32 cellular contexts compared by ENCODE assay signal in the genomic region with DNA sequence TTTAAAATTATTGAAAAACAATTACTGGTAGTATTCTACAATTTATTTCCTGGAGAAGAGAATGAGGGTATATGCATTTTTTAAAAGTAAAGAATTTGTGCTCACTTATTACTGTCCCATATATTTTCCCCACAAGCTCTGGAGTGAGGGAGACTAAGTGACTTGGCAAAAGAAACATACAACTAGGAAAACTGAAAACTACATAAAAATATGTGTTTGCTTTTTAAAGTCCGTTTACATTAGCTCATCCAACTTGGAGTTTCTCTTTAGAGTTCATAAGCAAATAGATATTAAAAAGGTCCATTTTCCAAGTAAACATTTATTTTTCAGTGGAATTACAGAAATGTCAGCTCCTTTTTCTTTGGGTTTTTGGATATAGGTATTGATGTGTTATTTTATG.
"Had no signal": no experiment of that assay in that cellular context is flagged by ENCODE, and none has a peak within 500 bp of the region (broad histone marks: within the 10 kb centered on the region; RNA-seq: fewer than 3 reads in every experiment).

No MANE protein-coding gene starts in this region.

- H3K36me3 Mint-ChIP-seq: naive thymus-derived CD8-positive, alpha-beta T cell; neural progenitor cell; stimulated activated naive B cell treated with anti-CD40 and anti-IgM and Interleukin-4, amounts not matched to agents 10 μg/mL and 1 μg/mL and 100 μg/mL, for 72 hours had no signal

- FAIRE-seq: islet of Langerhans, kidney, pancreas, urothelium cell line had no signal

- DNase-seq: hippocampal formation; kidney; left colon; left ventricle myocardium inferior; mesendoderm; midbrain; mucosa of descending colon; naive thymus-derived CD8-positive, alpha-beta T cell; nephron progenitor cell; pancreas; posterior cingulate gyrus; retina; right cardiac atrium; stimulated activated CD4-positive, alpha-beta T cell treated with anti-CD3 and anti-CD28 coated beads, Interleukin-12 subunit alpha, Interleukin-12 subunit beta, amount 100 ng/mL, for 4 hours; stimulated activated CD4-positive, alpha-beta T cell treated with anti-CD3 and anti-CD28 coated beads, Interleukin-15, amount 100 ng/mL, for 24 hours; stimulated activated CD4-positive, alpha-beta T cell treated with anti-CD3 and anti-CD28 coated beads, Interleukin-2, amount 100 ng/mL, for 24 hours; stimulated activated CD4-positive, alpha-beta T cell treated with anti-CD3 and anti-CD28 coated beads, Interleukin-4, amount 100 ng/mL, for 1 hour; stimulated activated naive B cell treated with anti-CD40 and anti-IgM and Interleukin-4, amounts not matched to agents 10 μg/mL and 1 μg/mL and 100 μg/mL, for 72 hours; stimulated activated naive CD8-positive, alpha-beta T cell treated with anti-CD3 and anti-CD28 coated beads, Interleukin-15, Interleukin-2, amounts not matched to agents 100 U/mL and 50 U/mL, for 24 hours; stomach; testis; thyroid gland; transverse colon; upper lobe of right lung had no signal

- H3K36me3 ChIP-seq: left ventricle myocardium inferior, neural progenitor cell, neutrophil, pancreas, prostate gland, stomach, thyroid gland, transverse colon, upper lobe of right lung had no signal

- H3K27me3 Mint-ChIP-seq: stimulated activated naive B cell treated with anti-CD40 and anti-IgM and Interleukin-4, amounts not matched to agents 10 μg/mL and 1 μg/mL and 100 μg/mL, for 72 hours had no signal

- H3K27me3 ChIP-seq: neural progenitor cell, neutrophil, pancreas, stomach, testis, thyroid gland, transverse colon, upper lobe of right lung had no signal

- H2AFZ ChIP-seq: neural progenitor cell had no signal

- H3K4me3 ChIP-seq: left ventricle myocardium inferior, lung, mucosa of descending colon, neural progenitor cell, pancreas, prostate gland, skin epidermis, stomach, testis, thyroid gland, transverse colon, upper lobe of right lung had no signal

- H3K4me1 ChIP-seq: left ventricle myocardium inferior, neural progenitor cell, pancreas, prostate gland, testis, thyroid gland, transverse colon, upper lobe of right lung had no signal

- H3K27ac Mint-ChIP-seq: naive thymus-derived CD8-positive, alpha-beta T cell; nephron progenitor cell; neural progenitor cell; stimulated activated naive B cell treated with anti-CD40 and anti-IgM and Interleukin-4, amounts not matched to agents 10 μg/mL and 1 μg/mL and 100 μg/mL, for 72 hours had no signal

- H3K4me3 Mint-ChIP-seq: naive thymus-derived CD8-positive, alpha-beta T cell; nephron progenitor cell; neural progenitor cell; stimulated activated naive B cell treated with anti-CD40 and anti-IgM and Interleukin-4, amounts not matched to agents 10 μg/mL and 1 μg/mL and 100 μg/mL, for 72 hours had no signal

- H3K9me3 ChIP-seq: left ventricle myocardium inferior, mucosa of descending colon, neutrophil, pancreas, prostate gland, stomach, testis, thyroid gland, transverse colon, upper lobe of right lung had no signal

- H3K9ac ChIP-seq: neural progenitor cell had no signal

- H3K4me1 Mint-ChIP-seq: naive thymus-derived CD8-positive, alpha-beta T cell; nephron progenitor cell; neural progenitor cell; stimulated activated naive B cell treated with anti-CD40 and anti-IgM and Interleukin-4, amounts not matched to agents 10 μg/mL and 1 μg/mL and 100 μg/mL, for 72 hours had no signal

- H3K27ac ChIP-seq: left ventricle myocardium inferior, neural progenitor cell, neutrophil, pancreas, prostate gland, skin epidermis, stomach, testis, thyroid gland, transverse colon, upper lobe of right lung had no signal

- ATAC-seq: left colon; mucosa of descending colon; naive thymus-derived CD8-positive, alpha-beta T cell; right cardiac atrium; sciatic nerve; stimulated activated naive B cell treated with anti-CD40 and anti-IgM and Interleukin-4, amounts not matched to agents 10 μg/mL and 1 μg/mL and 100 μg/mL, for 72 hours; stimulated activated naive CD8-positive, alpha-beta T cell treated with anti-CD3 and anti-CD28 coated beads, Interleukin-15, Interleukin-2, amounts not matched to agents 100 U/mL and 50 U/mL, for 24 hours; upper lobe of right lung had no signal

- H3K4me2 ChIP-seq: neural progenitor cell had no signal
